ENCODE assay signal across 12 cellular contexts in the genomic region with DNA sequence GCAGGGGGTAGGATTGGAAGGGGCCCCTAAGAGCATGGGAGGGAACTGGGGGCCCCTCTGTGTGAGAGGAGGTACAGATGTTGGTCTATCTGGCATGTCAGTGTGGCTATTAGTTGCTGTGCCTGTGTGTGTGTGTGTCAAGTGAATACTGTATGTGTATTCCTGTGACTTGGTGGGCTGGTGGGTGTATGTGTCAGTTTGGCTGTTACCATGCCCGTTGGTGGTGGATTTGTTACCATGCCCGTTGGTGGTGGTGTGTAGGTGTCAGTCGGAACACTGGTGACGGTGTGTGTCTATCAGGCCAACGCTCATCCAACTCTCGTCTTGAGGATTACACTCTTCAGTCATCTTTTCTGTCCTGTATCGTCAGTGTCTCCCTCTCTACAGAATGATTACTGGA. TPM values are rescaled to one million over a fixed set of nuclear protein-coding genes. Genes with fewer than 3 reads are reported as not detected.
DNase-seq lines count a peak whose midpoint lies in the region; ATAC-seq and TF ChIP-seq lines count a peak whose summit lies in the region.
"Had no signal": no experiment of that assay in that cellular context is flagged by ENCODE, and none has a peak within 500 bp of the region (broad histone marks: within the 10 kb centered on the region; RNA-seq: fewer than 3 reads in every experiment).

No MANE protein-coding gene starts in this region.

- CTCF ChIA-PET in HEK293 (lab: Yijun Ruan, JAX) = no interaction called here

- TF ChIP-seq CTCF in HEK293 (tag by site-specific recombination; IDR thresholded peaks at IDR 0.05) = no peak

- H3K27ac ChIP-seq in HEK293 (ENCODE audit: extremely low read depth, low read depth, low read length) = no peak overlapping the region

- POLR2A ChIA-PET in HEK293 (lab: Yijun Ruan, JAX) = no interaction called here

- no peak overlapping the region for H3K4me3 ChIP-seq in HEK293 (ENCODE audit: low read depth, low read length)

- peak; percentile 47 for DNase-seq in activated CD8-positive, alpha-beta memory T cell treated with anti-CD3 and anti-CD28 coated beads for 24 hours
- no peak for DNase-seq in activated CD8-positive, alpha-beta memory T cell treated with anti-CD3 and anti-CD28 coated beads, Interleukin-2, amount 50 U/mL, for 4 hours
- DNase-seq in left lobe of liver (ENCODE audit: low spot score) (no peak), iPS-NIHi11 (ENCODE audit: low spot score) (no peak)
- no peak for DNase-seq in stimulated activated naive CD4-positive, alpha-beta T cell (lab: John Stamatoyannopoulos, UW)
- DNase-seq: 8988T; CD8-positive, alpha-beta T cell; HCEC 1CT; NCI-H1930; NCI-H69; SIG-M5 had no signal

- ATAC-seq in left lobe of liver = peak; percentile 28
- ATAC-seq: CD8-positive, alpha-beta T cell had no signal

- H3K4me1 ChIP-seq in HEK293 (ENCODE audit: control insufficient read depth, insufficient read depth, low read length) = no peaks in the 10 kb centered on the region

- no peaks in the 10 kb centered on the region for H3K9me3 ChIP-seq in HEK293 (ENCODE audit: control insufficient read depth, insufficient read depth, low read depth, low read length)

- H3K36me3 ChIP-seq in HEK293 (ENCODE audit: control insufficient read depth in 2 of 2, insufficient read depth in 1 of 2, low read length in 2 of 2) = peaks cover 0 to 52% of the 10 kb centered on the region in 2 experiments

TF ChIP-seq in HEK293, 187 proteins besides CTCF, POLR2A, EP300 and RAD21:
- TF ChIP-seq HOXC10 (CRISPR knock-in tag; IDR thresholded peaks at IDR 0.05) (no peak), ZFHX2 (tag by site-specific recombination; conservative IDR thresholded peaks at IDR 0.05) (0 out of 2 replicates have a peak, but pooled peaks have one; percentile 6), ZNF629 (tag by site-specific recombination; IDR thresholded peaks at IDR 0.05) (no peak)
- TF ChIP-seq, protein P1, sequence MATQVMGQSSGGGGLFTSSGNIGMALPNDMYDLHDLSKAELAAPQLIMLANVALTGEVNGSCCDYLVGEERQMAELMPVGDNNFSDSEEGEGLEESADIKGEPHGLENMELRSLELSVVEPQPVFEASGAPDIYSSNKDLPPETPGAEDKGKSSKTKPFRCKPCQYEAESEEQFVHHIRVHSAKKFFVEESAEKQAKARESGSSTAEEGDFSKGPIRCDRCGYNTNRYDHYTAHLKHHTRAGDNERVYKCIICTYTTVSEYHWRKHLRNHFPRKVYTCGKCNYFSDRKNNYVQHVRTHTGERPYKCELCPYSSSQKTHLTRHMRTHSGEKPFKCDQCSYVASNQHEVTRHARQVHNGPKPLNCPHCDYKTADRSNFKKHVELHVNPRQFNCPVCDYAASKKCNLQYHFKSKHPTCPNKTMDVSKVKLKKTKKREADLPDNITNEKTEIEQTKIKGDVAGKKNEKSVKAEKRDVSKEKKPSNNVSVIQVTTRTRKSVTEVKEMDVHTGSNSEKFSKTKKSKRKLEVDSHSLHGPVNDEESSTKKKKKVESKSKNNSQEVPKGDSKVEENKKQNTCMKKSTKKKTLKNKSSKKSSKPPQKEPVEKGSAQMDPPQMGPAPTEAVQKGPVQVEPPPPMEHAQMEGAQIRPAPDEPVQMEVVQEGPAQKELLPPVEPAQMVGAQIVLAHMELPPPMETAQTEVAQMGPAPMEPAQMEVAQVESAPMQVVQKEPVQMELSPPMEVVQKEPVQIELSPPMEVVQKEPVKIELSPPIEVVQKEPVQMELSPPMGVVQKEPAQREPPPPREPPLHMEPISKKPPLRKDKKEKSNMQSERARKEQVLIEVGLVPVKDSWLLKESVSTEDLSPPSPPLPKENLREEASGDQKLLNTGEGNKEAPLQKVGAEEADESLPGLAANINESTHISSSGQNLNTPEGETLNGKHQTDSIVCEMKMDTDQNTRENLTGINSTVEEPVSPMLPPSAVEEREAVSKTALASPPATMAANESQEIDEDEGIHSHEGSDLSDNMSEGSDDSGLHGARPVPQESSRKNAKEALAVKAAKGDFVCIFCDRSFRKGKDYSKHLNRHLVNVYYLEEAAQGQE (tag by site-specific recombination; IDR thresholded peaks at IDR 0.05) = no peak

RNA-seq across cellular contexts. Expression of a gene that starts 22.6 kb away (rescaled TPM):
- 0.13 TPM for total RNA-seq in left lobe of liver

RNA-seq across cellular contexts. Expression of a gene that starts 38.1 kb away (rescaled TPM):
- total RNA-seq in left lobe of liver = 7.0 TPM

RNA-seq across cellular contexts. Expression of a gene that starts 38.5 kb away (rescaled TPM):
- 49.2 TPM for total RNA-seq in left lobe of liver

RNA-seq across cellular contexts. Expression of a gene that starts 45.6 kb away (rescaled TPM):
- total RNA-seq in left lobe of liver = 39.3 TPM
